Comparison of ENCODE assay signal across 12 cellular contexts in genomic region chr18:32317651-32318050, GRCh38.
A peak's percentile ranks its signal among the peaks of the same experiment; 100 is the strongest.
DNase-seq lines count a peak whose midpoint lies in the region; ATAC-seq, FAIRE-seq and TF ChIP-seq lines count a peak whose summit lies in the region.
"Had no signal": no experiment of that assay in that cellular context is flagged by ENCODE, and none has a peak within 500 bp of the region (broad histone marks: within the 10 kb centered on the region; RNA-seq: fewer than 3 reads in every experiment).

No MANE protein-coding gene starts in this region.

- peaks cover 20% of the 10 kb centered on the region for H3K4me1 ChIP-seq in GM23248 (ENCODE audit: insufficient read depth)
- peaks cover 5% of the 10 kb centered on the region for H3K4me1 ChIP-seq in keratinocyte (ENCODE audit: control insufficient read depth, extremely low read depth, insufficient read depth, low read length)
- no peaks in the 10 kb centered on the region for H3K4me1 ChIP-seq in smooth muscle cell (ENCODE audit: low read depth)
- H3K4me1 ChIP-seq in CD8-positive, alpha-beta T cell (ENCODE audit: insufficient read depth, low read length), result no peaks in the 10 kb centered on the region

- POLR2A ChIA-PET in CD8-positive, alpha-beta T cell (lab: Charles Lee), result no interaction called here

- CTCF ChIA-PET in CD8-positive, alpha-beta T cell (lab: Charles Lee), result no interaction called here

- peaks cover 4% of the 10 kb centered on the region for H3K27me3 Mint-ChIP-seq in CD8-positive, alpha-beta T cell (ENCODE audit: low read depth)

- H3K4me3 ChIP-seq in GM23248 (peak overlapping the region; percentile 49), keratinocyte (ENCODE audit: control insufficient read depth in 2 of 3, extremely low read depth in 1 of 3, insufficient read depth in 2 of 3, low read depth in 1 of 3, low read length in 3 of 3) (no peak overlapping the region), smooth muscle cell (no peak overlapping the region)
- no peak overlapping the region for H3K4me3 ChIP-seq in CD8-positive, alpha-beta T cell (ENCODE audit: low read depth, low read length)
- H3K4me3 ChIP-seq: hepatocyte had no signal

- no peaks in the 10 kb centered on the region for H3K9me3 Mint-ChIP-seq in CD8-positive, alpha-beta T cell

- TF ChIP-seq CTCF in keratinocyte (optimal IDR thresholded peaks at IDR 0.05 in 1 of 3, IDR thresholded peaks at IDR 0.05 in 1 of 3, conservative IDR thresholded peaks at IDR 0.05 in 1 of 3; ENCODE audit: extremely low read depth in 1 of 3, insufficient read depth in 2 of 3, low read length in 3 of 3) (no peak), smooth muscle cell (IDR thresholded peaks at IDR 0.05; ENCODE audit: borderline replicate concordance, insufficient read depth, poor library complexity, severe bottlenecking) (no peak)
- TF ChIP-seq CTCF in CD8-positive, alpha-beta T cell (IDR thresholded peaks at IDR 0.05), result no peak

- H3F3A ChIP-seq in GM23248 (ENCODE audit: insufficient read depth), result peaks cover 20% of the 10 kb centered on the region
- H3F3A ChIP-seq in smooth muscle cell (ENCODE audit: low read depth), result no peaks in the 10 kb centered on the region

- H3K36me3 Mint-ChIP-seq in CD8-positive, alpha-beta T cell, result no peaks in the 10 kb centered on the region

- dilution Hi-C loops in keratinocyte (cut with MboI; ENCODE audit: extremely low pct_ligation_motif_present, low sequenced_read_pairs), result no loop called here

- peak; percentile 71 for DNase-seq in GM23248
- peak; percentile 46 for DNase-seq in astrocyte of the hippocampus (ENCODE audit: low read depth, low spot score)
- no peak for DNase-seq in keratinocyte (ENCODE audit: low read depth, low spot score)
- DNase-seq in smooth muscle cell (lab: John Stamatoyannopoulos, UW; ENCODE audit: unreplicated experiment), result no peak
- no peak for DNase-seq in CD8-positive, alpha-beta T cell
- no peak for DNase-seq in stimulated activated CD8-positive, alpha-beta memory T cell treated with anti-CD3 and anti-CD28 coated beads, Interleukin-4, amount 100 ng/mL, for 48 hours
- DNase-seq in ACHN, result no peak
- DNase-seq: activated CD4-positive, CD25-positive, alpha-beta regulatory T cell; MV-4-11 had no signal

- H2AFZ ChIP-seq in GM23248, result peak overlapping the region; percentile 35
- H2AFZ ChIP-seq in keratinocyte (ENCODE audit: control insufficient read depth, low read length), result no peak overlapping the region
- no peak overlapping the region for H2AFZ ChIP-seq in smooth muscle cell (ENCODE audit: low read depth)
- H2AFZ ChIP-seq: hepatocyte had no signal

- no peaks in the 10 kb centered on the region for H3K36me3 ChIP-seq in GM23248 (ENCODE audit: low read depth)
- no peaks in the 10 kb centered on the region for H3K36me3 ChIP-seq in keratinocyte (ENCODE audit: control insufficient read depth in 2 of 2, extremely low read depth in 1 of 2, insufficient read depth in 2 of 2, low read length in 2 of 2)
- H3K36me3 ChIP-seq in smooth muscle cell (ENCODE audit: low read depth), result no peaks in the 10 kb centered on the region
- H3K36me3 ChIP-seq in CD8-positive, alpha-beta T cell (ENCODE audit: insufficient read depth, low read length), result no peaks in the 10 kb centered on the region

- no peak overlapping the region for H3K27ac Mint-ChIP-seq in CD8-positive, alpha-beta T cell

- no peak overlapping the region for H3K4me3 Mint-ChIP-seq in CD8-positive, alpha-beta T cell

- intact Hi-C loops in CD8-positive, alpha-beta T cell (cut with DNase I, micrococcal nuclease), result no loop called here

- H3K4me2 ChIP-seq in GM23248 (ENCODE audit: unreplicated experiment), result peak overlapping the region; percentile 54
- no peak overlapping the region for H3K4me2 ChIP-seq in keratinocyte (ENCODE audit: control insufficient read depth, extremely low read depth, insufficient read depth, low read depth, low read length)
- H3K4me2 ChIP-seq in smooth muscle cell, result peak overlapping the region; percentile 18
- H3K4me2 ChIP-seq: hepatocyte had no signal

- peak overlapping the region; percentile 30 for H3K9ac ChIP-seq in GM23248
- no peak overlapping the region for H3K9ac ChIP-seq in keratinocyte (ENCODE audit: control insufficient read depth, extremely low read depth, insufficient read depth, low read length)
- no peak overlapping the region for H3K9ac ChIP-seq in smooth muscle cell (ENCODE audit: low read depth)

- in situ Hi-C loops in GM23248 (cut with MboI), result no loop called here
- in situ Hi-C loops in ACHN (cut with HindIII; ENCODE audit: low pct_ligation_motif_present, low pct_unique_long_range_greater_than_20kb, low sequenced_read_pairs), result no loop called here

- no peaks in the 10 kb centered on the region for H3K9me3 ChIP-seq in GM23248 (ENCODE audit: low read depth)
- H3K9me3 ChIP-seq in keratinocyte (ENCODE audit: control insufficient read depth, low read depth, low read length), result no peaks in the 10 kb centered on the region
- H3K9me3 ChIP-seq in smooth muscle cell (replicated peaks; ENCODE audit: low read depth), result no peaks in the 10 kb centered on the region
- no peaks in the 10 kb centered on the region for H3K9me3 ChIP-seq in CD8-positive, alpha-beta T cell (ENCODE audit: low read length)

- H3K79me2 ChIP-seq in GM23248 (ENCODE audit: insufficient read depth), result no peaks in the 10 kb centered on the region
- H3K79me2 ChIP-seq in keratinocyte (ENCODE audit: control insufficient read depth, insufficient read depth, low read length), result no peaks in the 10 kb centered on the region
- H3K79me2 ChIP-seq in smooth muscle cell (ENCODE audit: low read depth), result no peaks in the 10 kb centered on the region
- H3K79me2 ChIP-seq: hepatocyte had no signal

- H3K27ac ChIP-seq in GM23248 (peak overlapping the region; percentile 59), keratinocyte (ENCODE audit: control insufficient read depth, insufficient read depth, low read length) (peak overlapping the region; percentile 4), smooth muscle cell (ENCODE audit: low read depth) (peak overlapping the region; percentile 65)
- no peak overlapping the region for H3K27ac ChIP-seq in CD8-positive, alpha-beta T cell (ENCODE audit: low read depth, low read length)
- H3K27ac ChIP-seq: C4-2B had no signal

- WGBS in GM23248 (ENCODE audit: low coverage in 1 of 2, low lambda C conversion rate in 2 of 2, missing lambda C conversion rate in 2 of 2), 2 experiments, result 3 to 4% methylated on average over 4 of the region's 4 CpGs
- WGBS in smooth muscle cell (ENCODE audit: low lambda C conversion rate), result 54% methylated on average over 4 of the region's 4 CpGs

- H3K4me1 Mint-ChIP-seq in CD8-positive, alpha-beta T cell (ENCODE audit: low read depth), result no peaks in the 10 kb centered on the region

- no peaks in the 10 kb centered on the region for H4K20me1 ChIP-seq in GM23248 (ENCODE audit: insufficient read depth)
- H4K20me1 ChIP-seq in keratinocyte (ENCODE audit: control insufficient read depth, extremely low read depth, insufficient read depth, low read length), result no peaks in the 10 kb centered on the region
- H4K20me1 ChIP-seq in smooth muscle cell (ENCODE audit: low read depth), result no peaks in the 10 kb centered on the region

- no peaks in the 10 kb centered on the region for H3K27me3 ChIP-seq in GM23248 (replicated peaks; ENCODE audit: insufficient read depth)
- H3K27me3 ChIP-seq in keratinocyte (ENCODE audit: control insufficient read depth, extremely low read depth, insufficient read depth, low read length), result no peaks in the 10 kb centered on the region
- H3K27me3 ChIP-seq in smooth muscle cell (ENCODE audit: low read depth), result no peaks in the 10 kb centered on the region
- H3K27me3 ChIP-seq in CD8-positive, alpha-beta T cell (ENCODE audit: insufficient read depth, low read length), result no peaks in the 10 kb centered on the region
- H3K27me3 ChIP-seq: hepatocyte had no signal

- FAIRE-seq in keratinocyte (lab: Jason Lieb, UNC), result no peak

- no peak for ATAC-seq in CD8-positive, alpha-beta T cell
- no peak for ATAC-seq in GM19397 (IDR thresholded peaks at IDR 0.05; ENCODE audit: unreplicated experiment)

- no peaks in the 10 kb centered on the region for H3K9me2 ChIP-seq in GM23248 (ENCODE audit: insufficient read depth)

- no peaks in the 10 kb centered on the region for H3K9me1 ChIP-seq in keratinocyte (ENCODE audit: control insufficient read depth, extremely low read depth, insufficient read depth, low read length)

Comparison
In these comparisons a context has a peak if more than half of its experiments do, and no peak if none do; other contexts are left out.
1. DNase-seq: peak in GM23248 (single experiment) and astrocyte of the hippocampus (single experiment); none in keratinocyte (single experiment), smooth muscle cell (single experiment), CD8-positive, alpha-beta T cell (0 of 7), stimulated activated CD8-positive, alpha-beta memory T cell treated with anti-CD3 and anti-CD28 coated beads, Interleukin-4, amount 100 ng/mL, for 48 hours (single experiment) and ACHN (single experiment).